Comparison of ENCODE assay signal across 8 cellular contexts in the genomic region with DNA sequence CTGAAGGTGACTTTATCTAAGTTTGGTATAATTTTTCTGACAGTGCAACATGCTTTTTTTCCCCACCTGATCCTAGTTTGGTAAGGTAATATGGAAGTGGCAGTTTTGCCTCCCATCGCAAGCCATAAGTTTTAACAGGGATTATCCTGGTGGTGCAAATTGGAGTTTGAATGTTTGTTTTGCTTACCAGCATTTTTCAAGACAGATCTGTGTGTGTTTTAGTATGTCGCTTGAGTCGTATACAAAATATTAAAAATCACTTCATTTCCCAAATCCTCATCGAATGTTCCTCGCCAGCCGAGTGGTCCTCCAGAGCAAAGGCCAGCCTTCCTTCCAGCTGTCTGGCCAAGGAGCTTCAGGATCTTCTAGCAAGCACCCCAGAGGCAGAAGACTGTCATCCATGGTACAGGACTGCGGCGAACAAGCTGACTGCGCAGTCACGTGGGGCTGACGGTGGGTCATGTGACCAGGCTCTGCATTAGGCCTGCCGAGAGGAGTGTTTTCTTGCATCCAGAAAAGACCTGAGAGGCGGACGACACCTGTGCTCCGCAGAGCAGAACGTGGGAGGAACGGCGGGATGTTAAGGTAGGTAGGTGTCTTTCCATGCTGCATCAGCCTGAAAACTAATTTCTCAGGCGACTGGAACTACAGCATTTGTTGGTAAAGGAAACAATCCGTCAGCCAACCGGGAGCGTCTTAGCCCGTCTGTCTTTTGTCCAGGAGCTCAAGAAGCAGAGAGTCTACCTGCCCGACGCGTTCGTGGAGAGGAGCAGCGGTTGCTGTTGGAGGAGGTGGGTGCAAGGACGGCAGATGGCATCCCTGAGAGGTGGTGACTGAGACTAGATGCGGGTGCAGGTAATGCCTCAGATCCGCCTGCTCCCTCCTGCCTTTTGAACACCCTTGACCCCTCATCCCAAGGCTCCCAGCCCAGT. TPM values are rescaled to one million over a fixed set of nuclear protein-coding genes. Genes with fewer than 3 reads are reported as not detected.
DNase-seq lines count a peak whose midpoint lies in the region; ATAC-seq and TF ChIP-seq lines count a peak whose summit lies in the region.

TSS of gene GPRASP3 (plus strand) at position 507 of the 932 bp plus-strand sequence. CDS start 28,253 bp downstream, outside the sequence.

- no peaks in the 10 kb centered on the region for H3K27me3 ChIP-seq in mucosa of rectum (ENCODE audit: control insufficient read depth in 2 of 2, insufficient read depth in 2 of 2, low read length in 2 of 2)

- no peaks in the 10 kb centered on the region for H3K36me3 ChIP-seq in mucosa of rectum (ENCODE audit: control insufficient read depth in 2 of 2, insufficient read depth in 2 of 2, low read length in 2 of 2)

- ATAC-seq in GM18502 (IDR thresholded peaks at IDR 0.05; ENCODE audit: poor library complexity, unreplicated experiment) (peak; percentile 98), HG03045 (IDR thresholded peaks at IDR 0.05; ENCODE audit: unreplicated experiment) (peak; percentile 97), HG02938 (IDR thresholded peaks at IDR 0.05; ENCODE audit: unreplicated experiment) (no peak)

- peak within 1 kb of the TSS; percentile 57 for H3K4me3 ChIP-seq in epithelial cell of esophagus (ENCODE audit: low read length)
- H3K4me3 ChIP-seq in mucosa of rectum (ENCODE audit: low read length in 2 of 2): peak within 1 kb of the TSS; percentile 75 to 78

- TF ChIP-seq CTCF in epithelial cell of esophagus (IDR thresholded peaks at IDR 0.05; ENCODE audit: insufficient read depth, low read depth, low read length, missing control alignments): no peak

- H3K4me1 ChIP-seq in mucosa of rectum (ENCODE audit: control insufficient read depth in 2 of 2, insufficient read depth in 2 of 2, low read length in 2 of 2): peaks cover 0 to 2% of the 10 kb centered on the region in 2 donors

- H3K27ac ChIP-seq in mucosa of rectum (ENCODE audit: low read depth in 2 of 2, low read length in 2 of 2): no peak within 1 kb of the TSS

- DNase-seq in NCI-H460 (ENCODE audit: extremely low read depth, low read depth): peak; percentile 74
- peak; percentile 64 for DNase-seq in activated T-cell treated with anti-CD3 and anti-CD28 coated beads for 24 hours (ENCODE audit: low read depth)
- DNase-seq in epithelial cell of esophagus (ENCODE audit: low read depth): peak; percentile 76
- peak; percentile 31 to 51 for DNase-seq in stimulated activated CD8-positive, alpha-beta memory T cell treated with anti-CD3 and anti-CD28 coated beads, Interleukin-4, amount 100 ng/mL, for 4 hours (ENCODE audit: low read depth in 2 of 2, low spot score in 1 of 2)

- H3K9me3 ChIP-seq in mucosa of rectum (ENCODE audit: control insufficient read depth in 2 of 2, low read length in 2 of 2): no peaks in the 10 kb centered on the region

- H3K9ac ChIP-seq in mucosa of rectum (ENCODE audit: low read depth in 1 of 2, low read length in 2 of 2): peak within 1 kb of the TSS; percentile 55 to 71

RNA-seq across cellular contexts. Expression of gene GPRASP3, which starts in this region (rescaled TPM):
- total RNA-seq in NCI-H460 (2014; rRNA removed; shearing (Covaris generic)): 2.3 and 3.2 TPM in 2 replicates
- polyA plus RNA-seq in NCI-H460 (2014; cell fraction: nucleus; rRNA removed): 0.96 and 1.4 TPM in 2 replicates
